Comparison of ENCODE assay signal across 8 cellular contexts in genomic region chr4:74932832-74933561, GRCh38. TPM values are rescaled to one million over a fixed set of nuclear protein-coding genes. Genes with fewer than 3 reads are reported as not detected.
A peak's percentile ranks its signal among the peaks of the same experiment; 100 is the strongest.
DNase-seq lines count a peak whose midpoint lies in the region; ATAC-seq and TF ChIP-seq lines count a peak whose summit lies in the region.

PARM1 (plus strand) TSS chr4:74933116; CDS start chr4:74933328, 212 bp downstream.

- peak within 1 kb of the TSS; percentile 76 for H3K27ac ChIP-seq in vagina

- H3K36me3 ChIP-seq in vagina: no peaks in the 10 kb centered on the region

- H3K4me1 Mint-ChIP-seq in activated naive CD4-positive, alpha-beta T cell treated with anti-CD3 and anti-CD28 coated beads, Interleukin-2, amount 50 U/mL, for 24 hours: no peaks in the 10 kb centered on the region
- H3K4me1 Mint-ChIP-seq in glutamatergic neuron (ENCODE audit: low read depth, unreplicated experiment): peaks cover 8% of the 10 kb centered on the region

- H3K4me3 Mint-ChIP-seq in activated naive CD4-positive, alpha-beta T cell treated with anti-CD3 and anti-CD28 coated beads, Interleukin-2, amount 50 U/mL, for 24 hours: peak within 1 kb of the TSS; percentile 19
- H3K4me3 Mint-ChIP-seq in glutamatergic neuron (ENCODE audit: unreplicated experiment): peak within 1 kb of the TSS; percentile 97

- intact Hi-C loops in vagina (cut with DNase I): loop anchor here (10.0 kb wide), 2 partner anchors 392 to 542 kb away; no protein-coding TSS in a partner anchor

- ATAC-seq in HG03196 (IDR thresholded peaks at IDR 0.05; ENCODE audit: unreplicated experiment): peak; percentile 76

- peak; percentile 68 for TF ChIP-seq CTCF in glutamatergic neuron (IDR thresholded peaks at IDR 0.05; ENCODE audit: partially characterized antibody, unreplicated experiment)
- peak; percentile 53 to 67 (median 55) for TF ChIP-seq CTCF in vagina (IDR thresholded peaks at IDR 0.05)

- DNase-seq in COR-L47 (lab: John Stamatoyannopoulos, UW) (peak; percentile 84), NCI-H510A (lab: John Stamatoyannopoulos, UW) (peak; percentile 93), glutamatergic neuron (peak; percentile 98), nucleus accumbens (lab: John Stamatoyannopoulos, UW) (peak; percentile 11 to 95 (median 81)), vagina (ENCODE audit: extremely low spot score in 2 of 2) (peak in 1 of 2 donors; percentile 92)

- H3K36me3 Mint-ChIP-seq in activated naive CD4-positive, alpha-beta T cell treated with anti-CD3 and anti-CD28 coated beads, Interleukin-2, amount 50 U/mL, for 24 hours: no peaks in the 10 kb centered on the region
- no peaks in the 10 kb centered on the region for H3K36me3 Mint-ChIP-seq in glutamatergic neuron (ENCODE audit: unreplicated experiment)

- peaks cover 59% of the 10 kb centered on the region for H3K27me3 Mint-ChIP-seq in activated naive CD4-positive, alpha-beta T cell treated with anti-CD3 and anti-CD28 coated beads, Interleukin-2, amount 50 U/mL, for 24 hours
- peaks cover 7% of the 10 kb centered on the region for H3K27me3 Mint-ChIP-seq in glutamatergic neuron (ENCODE audit: unreplicated experiment)

- TF ChIP-seq POLR2A in GM19099 (IDR thresholded peaks at IDR 0.05; ENCODE audit: extremely low read depth, insufficient read length, low read depth) (peak; percentile 86), vagina (IDR thresholded peaks at IDR 0.05) (peak in 1 of 2 donors; percentile 39)

- H3K4me1 ChIP-seq in vagina: peaks cover 5% of the 10 kb centered on the region

- no peaks in the 10 kb centered on the region for H3K27me3 ChIP-seq in vagina

- H3K4me3 ChIP-seq in vagina: peak within 1 kb of the TSS; percentile 55 to 71

- no peak within 1 kb of the TSS for H3K27ac Mint-ChIP-seq in activated naive CD4-positive, alpha-beta T cell treated with anti-CD3 and anti-CD28 coated beads, Interleukin-2, amount 50 U/mL, for 24 hours
- H3K27ac Mint-ChIP-seq in glutamatergic neuron (ENCODE audit: unreplicated experiment): peak within 1 kb of the TSS; percentile 90

- H3K9me3 ChIP-seq in vagina: no peaks in the 10 kb centered on the region

- H3K9me3 Mint-ChIP-seq in activated naive CD4-positive, alpha-beta T cell treated with anti-CD3 and anti-CD28 coated beads, Interleukin-2, amount 50 U/mL, for 24 hours: peaks cover 5% of the 10 kb centered on the region
- H3K9me3 Mint-ChIP-seq in glutamatergic neuron (ENCODE audit: unreplicated experiment): peaks cover 20% of the 10 kb centered on the region

RNA-seq across cellular contexts. Expression of gene PARM1, which starts in this region (rescaled TPM):
- total RNA-seq in glutamatergic neuron (ENCODE audit: unreplicated experiment): 94.3 TPM
- 26.3 TPM for total RNA-seq in vagina
